10 cellular contexts compared by ENCODE assay signal in the genomic region with DNA sequence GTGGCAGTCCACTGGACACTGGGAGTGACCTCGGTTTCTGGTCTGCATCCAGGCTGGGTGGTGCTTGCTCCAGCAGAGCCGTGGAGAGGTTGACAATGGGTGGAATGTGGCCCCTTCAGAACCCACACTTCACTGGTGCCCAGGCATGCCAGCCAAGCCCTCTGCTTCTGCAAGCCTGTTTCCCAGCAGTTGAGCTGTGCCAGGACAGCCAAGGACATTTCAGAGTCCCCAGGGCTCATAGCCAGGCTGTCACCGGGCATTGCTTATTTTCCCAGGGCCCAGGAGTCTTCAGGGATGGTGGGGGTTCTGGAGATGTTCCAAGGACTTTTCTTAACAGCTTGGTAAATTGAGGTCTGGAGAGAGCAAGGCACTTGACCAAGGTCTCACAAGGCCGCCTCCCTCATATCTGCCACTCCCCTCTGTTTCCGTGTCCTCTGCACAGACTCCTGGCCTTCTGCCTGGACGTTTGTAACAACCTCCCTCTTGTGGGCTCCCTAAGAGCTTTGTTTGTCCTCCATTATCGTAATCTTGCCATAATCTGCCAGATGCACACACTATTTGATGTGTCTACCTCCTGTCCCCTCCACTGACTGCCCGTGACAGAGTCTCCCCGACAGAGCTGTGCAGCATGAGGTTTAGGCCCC. TPM values are rescaled to one million over a fixed set of nuclear protein-coding genes. Genes with fewer than 3 reads are reported as not detected.
DNase-seq lines count a peak whose midpoint lies in the region; ATAC-seq and TF ChIP-seq lines count a peak whose summit lies in the region.
"Had no signal": no experiment of that assay in that cellular context is flagged by ENCODE, and none has a peak within 500 bp of the region (broad histone marks: within the 10 kb centered on the region; RNA-seq: fewer than 3 reads in every experiment).

No MANE protein-coding gene starts in this region.

- no peaks in the 10 kb centered on the region for H3K27me3 ChIP-seq in SJCRH30
- H3K27me3 ChIP-seq: BLaER1 had no signal

- no peaks in the 10 kb centered on the region for H3K9me3 Mint-ChIP-seq in osteocyte (ENCODE audit: unreplicated experiment)

- TF ChIP-seq CTCF in fibroblast of pulmonary artery (IDR thresholded peaks at IDR 0.05; ENCODE audit: low read length, missing control alignments) (no peak), osteocyte (IDR thresholded peaks at IDR 0.05) (no peak)

- peak in 10 of 14 donors; percentile 43 to 85 (median 75) for DNase-seq in C1 segment of cervical spinal cord (lab: John Stamatoyannopoulos, UW)
- DNase-seq in SJCRH30 = no peak
- peak; percentile 59 for DNase-seq in fibroblast of pulmonary artery (ENCODE audit: low read depth)
- DNase-seq in osteocyte (ENCODE audit: extremely low spot score, unreplicated experiment) = no peak
- no peak for DNase-seq in GM19238 (ENCODE audit: insufficient read length, low spot score)
- DNase-seq: PC-3 had no signal

- no peak overlapping the region for H3K4me3 ChIP-seq in SJCRH30
- no peak overlapping the region for H3K4me3 ChIP-seq in fibroblast of pulmonary artery (replicated peaks; ENCODE audit: low read depth, low read length)
- H3K4me3 ChIP-seq: BLaER1 had no signal

- peak overlapping the region; percentile 24 for H3K27ac Mint-ChIP-seq in osteocyte (ENCODE audit: unreplicated experiment)

- H3K9me3 ChIP-seq in SJCRH30 (replicated peaks) = no peaks in the 10 kb centered on the region
- H3K9me3 ChIP-seq: BLaER1 had no signal

- H3K27ac ChIP-seq in SJCRH30 = peak overlapping the region; percentile 51
- H3K27ac ChIP-seq: BLaER1 had no signal

- peaks cover 57% of the 10 kb centered on the region for H3K4me1 Mint-ChIP-seq in osteocyte (ENCODE audit: unreplicated experiment)

- ATAC-seq in GM21825 (IDR thresholded peaks at IDR 0.05; ENCODE audit: unreplicated experiment) (no peak), GM18868 (IDR thresholded peaks at IDR 0.05; ENCODE audit: unreplicated experiment) (no peak), esophagus mucosa (no peak)
- ATAC-seq: PC-3 had no signal

- no peaks in the 10 kb centered on the region for H3K27me3 Mint-ChIP-seq in osteocyte (ENCODE audit: unreplicated experiment)

- H3K36me3 ChIP-seq in SJCRH30 = no peaks in the 10 kb centered on the region

- no peak overlapping the region for H3K4me3 Mint-ChIP-seq in osteocyte (ENCODE audit: unreplicated experiment)

- H3K36me3 Mint-ChIP-seq in osteocyte (ENCODE audit: unreplicated experiment) = no peaks in the 10 kb centered on the region

- H3K4me1 ChIP-seq in SJCRH30 = peaks cover 48% of the 10 kb centered on the region

RNA-seq across cellular contexts. Expression of a gene that starts 3.8 kb away (rescaled TPM):
- 30.0 and 31.4 TPM in 2 replicates for total RNA-seq in SJCRH30 (2014; rRNA removed; shearing (Covaris generic))
- total RNA-seq in osteocyte = 110 and 118 TPM in 2 replicates
- total RNA-seq in esophagus mucosa = 112 TPM

RNA-seq across cellular contexts. Expression of a gene that starts 54.6 kb away (rescaled TPM):
- total RNA-seq in SJCRH30 (2014; rRNA removed; shearing (Covaris generic)) = 3,118 and 3,506 TPM in 2 replicates
- total RNA-seq in osteocyte (1,748 and 1,798 TPM in 2 replicates), esophagus mucosa (1,847 TPM)

Comparison
In these comparisons a context has a peak if more than half of its experiments do, and no peak if none do; other contexts are left out.
1. DNase-seq: peak in C1 segment of cervical spinal cord (10 of 14) and fibroblast of pulmonary artery (single experiment); none in SJCRH30 (0 of 2), osteocyte (single experiment) and GM19238 (single experiment).